ENCODE assay signal across 23 cellular contexts in genomic region chr14:70855486-70855885, GRCh38.
"Had no signal": no experiment of that assay in that cellular context is flagged by ENCODE, and none has a peak within 500 bp of the region (broad histone marks: within the 10 kb centered on the region; RNA-seq: fewer than 3 reads in every experiment).

No MANE protein-coding gene starts in this region.

- DNase-seq: activated B cell treated with CpG ODN at 0.5 μM for 24 hours; activated CD4-positive, alpha-beta T cell treated with anti-CD3 and anti-CD28 coated beads, Interleukin-2, amount 50 U/mL, for 1 hour; activated CD8-positive, alpha-beta T cell treated with anti-CD3 and anti-CD28 coated beads for 36 hours; activated naive CD4-positive, alpha-beta T cell; activated naive CD8-positive, alpha-beta T cell treated with anti-CD3 and anti-CD28 coated beads for 36 hours; activated T-cell treated with anti-CD3 and anti-CD28 coated beads, Interleukin-2, amount 50 U/mL, for 72 hours; adrenal gland; aorta; dorsolateral prefrontal cortex; effector memory CD4-positive, alpha-beta T cell; hippocampal formation; left cardiac atrium; posterior cingulate gyrus; right cardiac atrium; stimulated activated CD4-positive, alpha-beta T cell treated with anti-CD3 and anti-CD28 coated beads, Interleukin-2, amount 100 ng/mL, for 48 hours; stimulated activated naive CD4-positive, alpha-beta T cell treated with Interleukin-2 at 50 U/mL for 16 hours had no signal

- H3K9me3 ChIP-seq: adrenal gland, gastroesophageal sphincter, tibial nerve had no signal

- H3K27me3 Mint-ChIP-seq: activated B cell treated with CpG ODN at 0.5 μM for 24 hours; activated CD8-positive, alpha-beta T cell treated with anti-CD3 and anti-CD28 coated beads for 36 hours; activated naive CD8-positive, alpha-beta T cell treated with anti-CD3 and anti-CD28 coated beads for 36 hours had no signal

- H3K36me3 Mint-ChIP-seq: activated naive CD8-positive, alpha-beta T cell treated with anti-CD3 and anti-CD28 coated beads for 36 hours; brain; natural killer cell treated with Interleukin-12 subunit alpha and Interleukin-12 subunit beta and Interleukin-15 and Interleukin-18, amount 100 ng/mL, for 72 hours had no signal

- H3K4me3 ChIP-seq: adrenal gland, cardiac muscle cell, coronary artery, dorsolateral prefrontal cortex, gastroesophageal sphincter, tibial nerve had no signal

- H3K27ac ChIP-seq: adrenal gland, cardiac muscle cell, coronary artery, dorsolateral prefrontal cortex, gastroesophageal sphincter, tibial nerve had no signal

- H3K4me1 Mint-ChIP-seq: activated B cell treated with CpG ODN at 0.5 μM for 24 hours, brain had no signal

- H3K4me3 Mint-ChIP-seq: activated B cell treated with CpG ODN at 0.5 μM for 24 hours; activated CD8-positive, alpha-beta T cell treated with anti-CD3 and anti-CD28 coated beads for 36 hours; activated naive CD8-positive, alpha-beta T cell treated with anti-CD3 and anti-CD28 coated beads for 36 hours; activated T-cell treated with anti-CD3 and anti-CD28 coated beads, Interleukin-2, amount 50 U/mL, for 72 hours; brain; natural killer cell treated with Interleukin-12 subunit alpha and Interleukin-12 subunit beta and Interleukin-15 and Interleukin-18, amount 100 ng/mL, for 72 hours; T-helper 2 cell treated with Interferon-gamma antibody and Interleukin-4, amounts not matched to agents 5 μg/mL and 100 μg/mL, for 36 hours had no signal

- H3K27me3 ChIP-seq: adrenal gland, cardiac muscle cell, gastroesophageal sphincter, tibial nerve had no signal

- H3K27ac Mint-ChIP-seq: activated B cell treated with CpG ODN at 0.5 μM for 24 hours; activated CD8-positive, alpha-beta T cell treated with anti-CD3 and anti-CD28 coated beads for 36 hours; activated naive CD8-positive, alpha-beta T cell treated with anti-CD3 and anti-CD28 coated beads for 36 hours; activated T-cell treated with anti-CD3 and anti-CD28 coated beads, Interleukin-2, amount 50 U/mL, for 72 hours; brain; natural killer cell treated with Interleukin-12 subunit alpha and Interleukin-12 subunit beta and Interleukin-15 and Interleukin-18, amount 100 ng/mL, for 72 hours; T-helper 2 cell treated with Interferon-gamma antibody and Interleukin-4, amounts not matched to agents 5 μg/mL and 100 μg/mL, for 36 hours had no signal

- H3K36me3 ChIP-seq: adrenal gland, cardiac muscle cell, gastroesophageal sphincter, tibial nerve had no signal

- H3K4me1 ChIP-seq: adrenal gland, gastroesophageal sphincter, tibial nerve had no signal

- ATAC-seq: activated CD8-positive, alpha-beta T cell treated with anti-CD3 and anti-CD28 coated beads for 36 hours; activated T-cell treated with anti-CD3 and anti-CD28 coated beads, Interleukin-2, amount 50 U/mL, for 72 hours; gastroesophageal sphincter; left cardiac atrium; natural killer cell treated with Interleukin-12 subunit alpha and Interleukin-12 subunit beta and Interleukin-15 and Interleukin-18, amount 100 ng/mL, for 72 hours; right cardiac atrium had no signal

- H3K9me3 Mint-ChIP-seq: activated B cell treated with CpG ODN at 0.5 μM for 24 hours; activated CD8-positive, alpha-beta T cell treated with anti-CD3 and anti-CD28 coated beads for 36 hours; activated naive CD8-positive, alpha-beta T cell treated with anti-CD3 and anti-CD28 coated beads for 36 hours; activated T-cell treated with anti-CD3 and anti-CD28 coated beads, Interleukin-2, amount 50 U/mL, for 72 hours; brain; natural killer cell treated with Interleukin-12 subunit alpha and Interleukin-12 subunit beta and Interleukin-15 and Interleukin-18, amount 100 ng/mL, for 72 hours; T-helper 2 cell treated with Interferon-gamma antibody and Interleukin-4, amounts not matched to agents 5 μg/mL and 100 μg/mL, for 36 hours had no signal
